ENCODE assay signal across 29 cellular contexts in the genomic region with DNA sequence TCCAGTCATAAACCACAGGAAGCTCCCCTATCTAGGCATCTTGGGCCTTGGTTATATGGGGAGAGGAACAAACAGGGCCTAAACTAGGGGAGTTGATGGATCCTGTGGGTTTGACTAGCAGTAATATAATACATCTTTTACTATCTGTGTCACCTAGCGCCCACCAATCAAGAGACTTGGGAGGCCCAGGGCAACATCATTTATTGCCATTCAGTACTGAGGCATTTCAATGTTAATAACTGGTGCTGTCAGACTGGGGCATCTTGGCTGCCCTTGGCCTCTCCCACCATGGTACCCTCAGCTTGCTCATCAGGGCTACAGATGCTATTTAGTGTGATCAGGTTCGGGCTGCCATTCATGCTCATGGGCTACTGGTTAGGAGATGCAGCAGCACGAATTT.
"Had no signal": no experiment of that assay in that cellular context is flagged by ENCODE, and none has a peak within 500 bp of the region (broad histone marks: within the 10 kb centered on the region; RNA-seq: fewer than 3 reads in every experiment).

No MANE protein-coding gene starts in this region.

- H3K4me1 Mint-ChIP-seq: stimulated activated effector memory CD8-positive, alpha-beta T cell treated with anti-CD3 and anti-CD28 coated beads, Interleukin-12 subunit alpha, Interleukin-12 subunit beta, amount 100 ng/mL, for 72 hours; stimulated activated naive B cell treated with anti-CD40 and anti-IgM and Interleukin-4, amounts not matched to agents 10 μg/mL and 1 μg/mL and 100 μg/mL, for 72 hours had no signal

- H3K4me3 ChIP-seq: pancreas, psoas muscle, right lobe of liver, sigmoid colon, stomach, thoracic aorta, thyroid gland, tibial nerve, upper lobe of left lung, vagina had no signal

- H3K27ac Mint-ChIP-seq: naive thymus-derived CD4-positive, alpha-beta T cell; natural killer cell; nephron; progenitor cell of endocrine pancreas; stimulated activated effector memory CD8-positive, alpha-beta T cell treated with anti-CD3 and anti-CD28 coated beads, Interleukin-12 subunit alpha, Interleukin-12 subunit beta, amount 100 ng/mL, for 72 hours; stimulated activated naive B cell treated with anti-CD40 and anti-IgM and Interleukin-4, amounts not matched to agents 10 μg/mL and 1 μg/mL and 100 μg/mL, for 72 hours; stimulated activated naive CD8-positive, alpha-beta T cell treated with anti-CD3 and anti-CD28 coated beads, Interleukin-15, Interleukin-2, amounts not matched to agents 100 ng/mL and 50 ng/mL, for 24 hours had no signal

- H3K4me3 Mint-ChIP-seq: naive thymus-derived CD4-positive, alpha-beta T cell; natural killer cell; nephron; neural crest cell; stimulated activated effector memory CD8-positive, alpha-beta T cell treated with anti-CD3 and anti-CD28 coated beads, Interleukin-12 subunit alpha, Interleukin-12 subunit beta, amount 100 ng/mL, for 72 hours; stimulated activated naive B cell treated with anti-CD40 and anti-IgM and Interleukin-4, amounts not matched to agents 10 μg/mL and 1 μg/mL and 100 μg/mL, for 72 hours; stimulated activated naive CD8-positive, alpha-beta T cell treated with anti-CD3 and anti-CD28 coated beads, Interleukin-15, Interleukin-2, amounts not matched to agents 100 ng/mL and 50 ng/mL, for 24 hours had no signal

- H3K27me3 ChIP-seq: pancreas, right lobe of liver, sigmoid colon, stomach, thyroid gland, tibial nerve, upper lobe of left lung, vagina had no signal

- H3K9me3 Mint-ChIP-seq: naive thymus-derived CD4-positive, alpha-beta T cell; natural killer cell; nephron; neural crest cell; stimulated activated effector memory CD8-positive, alpha-beta T cell treated with anti-CD3 and anti-CD28 coated beads, Interleukin-12 subunit alpha, Interleukin-12 subunit beta, amount 100 ng/mL, for 72 hours; stimulated activated naive CD8-positive, alpha-beta T cell treated with anti-CD3 and anti-CD28 coated beads, Interleukin-15, Interleukin-2, amounts not matched to agents 100 ng/mL and 50 ng/mL, for 24 hours had no signal

- H3K9me3 ChIP-seq: neutrophil, pancreas, psoas muscle, right lobe of liver, sigmoid colon, stomach, thoracic aorta, thyroid gland, tibial nerve, upper lobe of left lung, vagina had no signal

- DNase-seq: naive thymus-derived CD4-positive, alpha-beta T cell; natural killer cell; nucleus accumbens; pancreas; posterior cingulate gyrus; psoas muscle; right cardiac atrium; right lobe of liver; sigmoid colon; small intestine; stimulated activated CD4-positive, alpha-beta T cell treated with anti-CD3 and anti-CD28 coated beads, Interleukin-15, amount 100 ng/mL, for 24 hours; stimulated activated CD4-positive, alpha-beta T cell treated with anti-CD3 and anti-CD28 coated beads, Interleukin-2, amount 100 ng/mL, for 24 hours; stimulated activated CD4-positive, alpha-beta T cell treated with anti-CD3 and anti-CD28 coated beads, Interleukin-2, amount 100 ng/mL, for 48 hours; stimulated activated CD4-positive, alpha-beta T cell treated with anti-CD3 and anti-CD28 coated beads, Interleukin-4, amount 100 ng/mL, for 24 hours; stimulated activated naive B cell treated with anti-CD40 and anti-IgM and Interleukin-4, amounts not matched to agents 10 μg/mL and 1 μg/mL and 100 μg/mL, for 72 hours; stimulated activated naive CD4-positive, alpha-beta T cell treated with Interleukin-2 at 50 U/mL for 16 hours; stomach; thyroid gland; trophoblast cell; upper lobe of left lung had no signal

- H3K36me3 ChIP-seq: neutrophil, pancreas, right lobe of liver, sigmoid colon, stomach, thoracic aorta, thyroid gland, tibial nerve, upper lobe of left lung, vagina had no signal

- H3K4me1 ChIP-seq: psoas muscle, right lobe of liver, sigmoid colon, stomach, tibial nerve, upper lobe of left lung, vagina had no signal

- H3K36me3 Mint-ChIP-seq: naive thymus-derived CD4-positive, alpha-beta T cell; natural killer cell; stimulated activated effector memory CD8-positive, alpha-beta T cell treated with anti-CD3 and anti-CD28 coated beads, Interleukin-12 subunit alpha, Interleukin-12 subunit beta, amount 100 ng/mL, for 72 hours; stimulated activated naive B cell treated with anti-CD40 and anti-IgM and Interleukin-4, amounts not matched to agents 10 μg/mL and 1 μg/mL and 100 μg/mL, for 72 hours had no signal
